1 cellular context compared by ENCODE assay signal in the genomic region with DNA sequence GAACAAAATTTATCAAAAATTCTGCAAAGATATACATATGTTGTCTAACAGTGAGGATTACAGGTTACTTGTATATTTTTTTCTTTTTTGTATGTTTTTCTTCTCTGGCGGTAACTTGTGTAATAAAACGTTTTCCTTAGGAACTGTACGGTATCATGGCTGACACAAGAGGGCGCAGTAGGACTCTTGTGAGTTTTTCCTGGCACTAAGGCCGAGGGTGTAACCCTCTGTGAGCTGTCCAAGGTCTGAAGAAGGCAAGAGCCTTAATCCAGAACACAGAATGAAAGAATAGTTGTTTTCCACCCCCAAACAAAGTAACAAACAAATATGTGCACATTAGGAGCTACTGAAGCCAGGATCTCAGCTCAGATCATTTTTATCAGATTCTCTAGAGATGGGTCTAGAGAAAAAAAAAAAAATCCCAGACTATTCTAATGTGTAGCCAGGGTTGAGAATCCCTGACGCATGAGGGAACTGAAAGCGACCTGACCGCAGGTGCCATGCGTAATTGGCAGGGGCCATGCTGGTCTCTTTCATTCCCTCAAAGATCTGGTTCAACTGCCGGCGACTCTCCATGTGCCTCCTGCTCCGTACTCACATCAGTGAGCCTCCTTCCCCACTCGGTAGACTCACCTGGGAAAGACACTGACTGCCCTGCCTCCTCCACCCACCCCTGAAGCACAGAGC.
TF ChIP-seq lines count a peak whose summit lies in the region.

No MANE protein-coding gene starts in this region.

TF ChIP-seq in HepG2, 621 proteins besides CTCF, POLR2A, EP300 and RAD21 (continued from another document and continues in another):
- TF ChIP-seq, protein P1, sequence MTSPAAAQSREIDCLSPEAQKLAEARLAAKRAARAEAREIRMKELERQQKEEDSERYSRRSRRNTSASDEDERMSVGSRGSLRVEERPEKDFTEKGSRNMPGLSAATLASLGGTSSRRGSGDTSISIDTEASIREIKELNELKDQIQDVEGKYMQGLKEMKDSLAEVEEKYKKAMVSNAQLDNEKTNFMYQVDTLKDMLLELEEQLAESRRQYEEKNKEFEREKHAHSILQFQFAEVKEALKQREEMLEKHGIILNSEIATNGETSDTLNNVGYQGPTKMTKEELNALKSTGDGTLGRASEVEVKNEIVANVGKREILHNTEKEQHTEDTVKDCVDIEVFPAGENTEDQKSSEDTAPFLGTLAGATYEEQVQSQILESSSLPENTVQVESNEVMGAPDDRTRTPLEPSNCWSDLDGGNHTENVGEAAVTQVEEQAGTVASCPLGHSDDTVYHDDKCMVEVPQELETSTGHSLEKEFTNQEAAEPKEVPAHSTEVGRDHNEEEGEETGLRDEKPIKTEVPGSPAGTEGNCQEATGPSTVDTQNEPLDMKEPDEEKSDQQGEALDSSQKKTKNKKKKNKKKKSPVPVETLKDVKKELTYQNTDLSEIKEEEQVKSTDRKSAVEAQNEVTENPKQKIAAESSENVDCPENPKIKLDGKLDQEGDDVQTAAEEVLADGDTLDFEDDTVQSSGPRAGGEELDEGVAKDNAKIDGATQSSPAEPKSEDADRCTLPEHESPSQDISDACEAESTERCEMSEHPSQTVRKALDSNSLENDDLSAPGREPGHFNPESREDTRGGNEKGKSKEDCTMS (CRISPR knock-in tag; conservative IDR thresholded peaks at IDR 0.05) = 0 out of 2 replicates have a peak, but pooled peaks have one; percentile 69
- peak; percentile 35; the same call in 1 of the 2 replicates for TF ChIP-seq RXRB (CRISPR knock-in tag; IDR thresholded peaks at IDR 0.05; ENCODE audit: borderline replicate concordance)
- TF ChIP-seq, protein P2, sequence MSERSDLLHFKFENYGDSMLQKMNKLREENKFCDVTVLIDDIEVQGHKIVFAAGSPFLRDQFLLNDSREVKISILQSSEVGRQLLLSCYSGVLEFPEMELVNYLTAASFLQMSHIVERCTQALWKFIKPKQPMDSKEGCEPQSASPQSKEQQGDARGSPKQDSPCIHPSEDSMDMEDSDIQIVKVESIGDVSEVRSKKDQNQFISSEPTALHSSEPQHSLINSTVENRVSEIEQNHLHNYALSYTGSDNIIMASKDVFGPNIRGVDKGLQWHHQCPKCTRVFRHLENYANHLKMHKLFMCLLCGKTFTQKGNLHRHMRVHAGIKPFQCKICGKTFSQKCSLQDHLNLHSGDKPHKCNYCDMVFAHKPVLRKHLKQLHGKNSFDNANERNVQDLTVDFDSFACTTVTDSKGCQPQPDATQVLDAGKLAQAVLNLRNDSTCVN (CRISPR knock-in tag; IDR thresholded peaks at IDR 0.05; ENCODE audit: borderline replicate concordance) = 0 out of 2 replicates have a peak, but pooled peaks have one; percentile 36
- peak; percentile 47; the same call in 1 of the 2 replicates for TF ChIP-seq MXD4 (CRISPR knock-in tag; IDR thresholded peaks at IDR 0.05)
- TF ChIP-seq, protein P3, sequence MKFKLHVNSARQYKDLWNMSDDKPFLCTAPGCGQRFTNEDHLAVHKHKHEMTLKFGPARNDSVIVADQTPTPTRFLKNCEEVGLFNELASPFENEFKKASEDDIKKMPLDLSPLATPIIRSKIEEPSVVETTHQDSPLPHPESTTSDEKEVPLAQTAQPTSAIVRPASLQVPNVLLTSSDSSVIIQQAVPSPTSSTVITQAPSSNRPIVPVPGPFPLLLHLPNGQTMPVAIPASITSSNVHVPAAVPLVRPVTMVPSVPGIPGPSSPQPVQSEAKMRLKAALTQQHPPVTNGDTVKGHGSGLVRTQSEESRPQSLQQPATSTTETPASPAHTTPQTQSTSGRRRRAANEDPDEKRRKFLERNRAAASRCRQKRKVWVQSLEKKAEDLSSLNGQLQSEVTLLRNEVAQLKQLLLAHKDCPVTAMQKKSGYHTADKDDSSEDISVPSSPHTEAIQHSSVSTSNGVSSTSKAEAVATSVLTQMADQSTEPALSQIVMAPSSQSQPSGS (CRISPR knock-in tag; IDR thresholded peaks at IDR 0.05) = peak; percentile 45; the same call in 1 of the 2 replicates
- TF ChIP-seq ZSCAN9 (CRISPR knock-in tag; IDR thresholded peaks at IDR 0.05; ENCODE audit: borderline replicate concordance) = 0 out of 2 replicates have a peak, but pooled peaks have one; percentile 67
- no peak for TF ChIP-seq KAT7 (CRISPR knock-in tag; IDR thresholded peaks at IDR 0.05; ENCODE audit: borderline replicate concordance)
- no peak for TF ChIP-seq NBN (conservative IDR thresholded peaks at IDR 0.05)
- peak; percentile 69; the same call in 1 of the 2 replicates for TF ChIP-seq WIZ (CRISPR knock-in tag; IDR thresholded peaks at IDR 0.05)
- 0 out of 2 replicates have a peak, but pooled peaks have one; percentile 37 for TF ChIP-seq ZFP37 (CRISPR knock-in tag; IDR thresholded peaks at IDR 0.05; ENCODE audit: borderline replicate concordance)
- no peak for TF ChIP-seq SMARCE1 (IDR thresholded peaks at IDR 0.05; ENCODE audit: borderline replicate concordance)
- TF ChIP-seq THAP11 (CRISPR knock-in tag; IDR thresholded peaks at IDR 0.05) = peak; percentile 43; the same call in 1 of the 2 replicates
- TF ChIP-seq NR2F2 (IDR thresholded peaks at IDR 0.05; ENCODE audit: borderline replicate concordance, low read depth) = no peak
- no peak for TF ChIP-seq ZNF552 (CRISPR knock-in tag; IDR thresholded peaks at IDR 0.05; ENCODE audit: borderline replicate concordance)
- TF ChIP-seq, protein P4, sequence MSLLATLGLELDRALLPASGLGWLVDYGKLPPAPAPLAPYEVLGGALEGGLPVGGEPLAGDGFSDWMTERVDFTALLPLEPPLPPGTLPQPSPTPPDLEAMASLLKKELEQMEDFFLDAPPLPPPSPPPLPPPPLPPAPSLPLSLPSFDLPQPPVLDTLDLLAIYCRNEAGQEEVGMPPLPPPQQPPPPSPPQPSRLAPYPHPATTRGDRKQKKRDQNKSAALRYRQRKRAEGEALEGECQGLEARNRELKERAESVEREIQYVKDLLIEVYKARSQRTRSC (CRISPR knock-in tag; IDR thresholded peaks at IDR 0.05; ENCODE audit: low read depth) = no peak
- TF ChIP-seq ZNF510 (CRISPR knock-in tag; IDR thresholded peaks at IDR 0.05; ENCODE audit: low read depth) = no peak
- TF ChIP-seq SCMH1 (CRISPR knock-in tag; IDR thresholded peaks at IDR 0.05; ENCODE audit: borderline replicate concordance) = no peak
- no peak for TF ChIP-seq ZNF296 (CRISPR knock-in tag; conservative IDR thresholded peaks at IDR 0.05)
- TF ChIP-seq CCDC6 (CRISPR knock-in tag; IDR thresholded peaks at IDR 0.05) = no peak
- TF ChIP-seq XBP1 (CRISPR knock-in tag; IDR thresholded peaks at IDR 0.05) = peak; percentile 74; the same call in 1 of the 2 replicates
- TF ChIP-seq TMF1 (CRISPR knock-in tag; IDR thresholded peaks at IDR 0.05; ENCODE audit: low read depth) = no peak
- TF ChIP-seq, protein P5, sequence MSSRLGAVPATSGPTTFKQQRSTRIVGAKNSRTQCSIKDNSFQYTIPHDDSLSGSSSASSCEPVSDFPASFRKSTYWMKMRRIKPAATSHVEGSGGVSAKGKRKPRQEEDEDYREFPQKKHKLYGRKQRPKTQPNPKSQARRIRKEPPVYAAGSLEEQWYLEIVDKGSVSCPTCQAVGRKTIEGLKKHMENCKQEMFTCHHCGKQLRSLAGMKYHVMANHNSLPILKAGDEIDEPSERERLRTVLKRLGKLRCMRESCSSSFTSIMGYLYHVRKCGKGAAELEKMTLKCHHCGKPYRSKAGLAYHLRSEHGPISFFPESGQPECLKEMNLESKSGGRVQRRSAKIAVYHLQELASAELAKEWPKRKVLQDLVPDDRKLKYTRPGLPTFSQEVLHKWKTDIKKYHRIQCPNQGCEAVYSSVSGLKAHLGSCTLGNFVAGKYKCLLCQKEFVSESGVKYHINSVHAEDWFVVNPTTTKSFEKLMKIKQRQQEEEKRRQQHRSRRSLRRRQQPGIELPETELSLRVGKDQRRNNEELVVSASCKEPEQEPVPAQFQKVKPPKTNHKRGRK (CRISPR knock-in tag; IDR thresholded peaks at IDR 0.05) = no peak
- no peak for TF ChIP-seq ZZZ3 (CRISPR knock-in tag; IDR thresholded peaks at IDR 0.05; ENCODE audit: borderline replicate concordance)
- TF ChIP-seq ZNF205 (CRISPR knock-in tag; IDR thresholded peaks at IDR 0.05) = 0 out of 2 replicates have a peak, but pooled peaks have one; percentile 36
- peak; percentile 75 for TF ChIP-seq TEAD3 (CRISPR knock-in tag; optimal IDR thresholded peaks at IDR 0.05; ENCODE audit: borderline replicate concordance)
- TF ChIP-seq, protein P6, sequence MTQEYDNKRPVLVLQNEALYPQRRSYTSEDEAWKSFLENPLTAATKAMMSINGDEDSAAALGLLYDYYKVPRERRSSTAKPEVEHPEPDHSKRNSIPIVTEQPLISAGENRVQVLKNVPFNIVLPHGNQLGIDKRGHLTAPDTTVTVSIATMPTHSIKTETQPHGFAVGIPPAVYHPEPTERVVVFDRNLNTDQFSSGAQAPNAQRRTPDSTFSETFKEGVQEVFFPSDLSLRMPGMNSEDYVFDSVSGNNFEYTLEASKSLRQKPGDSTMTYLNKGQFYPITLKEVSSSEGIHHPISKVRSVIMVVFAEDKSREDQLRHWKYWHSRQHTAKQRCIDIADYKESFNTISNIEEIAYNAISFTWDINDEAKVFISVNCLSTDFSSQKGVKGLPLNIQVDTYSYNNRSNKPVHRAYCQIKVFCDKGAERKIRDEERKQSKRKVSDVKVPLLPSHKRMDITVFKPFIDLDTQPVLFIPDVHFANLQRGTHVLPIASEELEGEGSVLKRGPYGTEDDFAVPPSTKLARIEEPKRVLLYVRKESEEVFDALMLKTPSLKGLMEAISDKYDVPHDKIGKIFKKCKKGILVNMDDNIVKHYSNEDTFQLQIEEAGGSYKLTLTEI (CRISPR knock-in tag; conservative IDR thresholded peaks at IDR 0.05) = no peak
- TF ChIP-seq ZNF652 (CRISPR knock-in tag; IDR thresholded peaks at IDR 0.05; ENCODE audit: borderline replicate concordance, low read depth) = 0 out of 2 replicates have a peak, but pooled peaks have one; percentile 32
- TF ChIP-seq, protein P7, sequence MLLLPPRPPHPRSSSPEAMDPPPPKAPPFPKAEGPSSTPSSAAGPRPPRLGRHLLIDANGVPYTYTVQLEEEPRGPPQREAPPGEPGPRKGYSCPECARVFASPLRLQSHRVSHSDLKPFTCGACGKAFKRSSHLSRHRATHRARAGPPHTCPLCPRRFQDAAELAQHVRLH (CRISPR knock-in tag; IDR thresholded peaks at IDR 0.05; ENCODE audit: borderline replicate concordance, low read depth) = 0 out of 2 replicates have a peak, but pooled peaks have one; percentile 53
- peak; percentile 46; the same call in 1 of the 2 replicates for TF ChIP-seq RFXANK (CRISPR knock-in tag; IDR thresholded peaks at IDR 0.05)
- TF ChIP-seq, protein P8, sequence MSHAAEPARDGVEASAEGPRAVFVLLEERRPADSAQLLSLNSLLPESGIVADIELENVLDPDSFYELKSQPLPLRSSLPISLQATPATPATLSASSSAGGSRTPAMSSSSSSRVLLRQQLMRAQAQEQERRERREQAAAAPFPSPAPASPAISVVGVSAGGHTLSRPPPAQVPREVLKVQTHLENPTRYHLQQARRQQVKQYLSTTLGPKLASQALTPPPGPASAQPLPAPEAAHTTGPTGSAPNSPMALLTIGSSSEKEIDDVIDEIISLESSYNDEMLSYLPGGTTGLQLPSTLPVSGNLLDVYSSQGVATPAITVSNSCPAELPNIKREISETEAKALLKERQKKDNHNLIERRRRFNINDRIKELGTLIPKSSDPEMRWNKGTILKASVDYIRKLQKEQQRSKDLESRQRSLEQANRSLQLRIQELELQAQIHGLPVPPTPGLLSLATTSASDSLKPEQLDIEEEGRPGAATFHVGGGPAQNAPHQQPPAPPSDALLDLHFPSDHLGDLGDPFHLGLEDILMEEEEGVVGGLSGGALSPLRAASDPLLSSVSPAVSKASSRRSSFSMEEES (CRISPR knock-in tag; IDR thresholded peaks at IDR 0.05) = 0 out of 2 replicates have a peak, but pooled peaks have one; percentile 33
- 0 out of 2 replicates have a peak, but pooled peaks have one; percentile 36 for TF ChIP-seq ZNF7 (CRISPR knock-in tag; IDR thresholded peaks at IDR 0.05)
- TF ChIP-seq TARDBP (CRISPR knock-in tag; IDR thresholded peaks at IDR 0.05) = 0 out of 2 replicates have a peak, but pooled peaks have one; percentile 22
- TF ChIP-seq SMAD3 (CRISPR knock-in tag; IDR thresholded peaks at IDR 0.05) = peak; percentile 61; the same call in 1 of the 2 replicates
- TF ChIP-seq PITX1 (CRISPR knock-in tag; IDR thresholded peaks at IDR 0.05) = 0 out of 2 replicates have a peak, but pooled peaks have one; percentile 25
- peak; percentile 72; the same call in 1 of the 2 replicates for TF ChIP-seq NKX3-1 (CRISPR knock-in tag; IDR thresholded peaks at IDR 0.05)
- peak; percentile 99 for TF ChIP-seq MIER2 (CRISPR knock-in tag; IDR thresholded peaks at IDR 0.05)
- TF ChIP-seq, protein P9, sequence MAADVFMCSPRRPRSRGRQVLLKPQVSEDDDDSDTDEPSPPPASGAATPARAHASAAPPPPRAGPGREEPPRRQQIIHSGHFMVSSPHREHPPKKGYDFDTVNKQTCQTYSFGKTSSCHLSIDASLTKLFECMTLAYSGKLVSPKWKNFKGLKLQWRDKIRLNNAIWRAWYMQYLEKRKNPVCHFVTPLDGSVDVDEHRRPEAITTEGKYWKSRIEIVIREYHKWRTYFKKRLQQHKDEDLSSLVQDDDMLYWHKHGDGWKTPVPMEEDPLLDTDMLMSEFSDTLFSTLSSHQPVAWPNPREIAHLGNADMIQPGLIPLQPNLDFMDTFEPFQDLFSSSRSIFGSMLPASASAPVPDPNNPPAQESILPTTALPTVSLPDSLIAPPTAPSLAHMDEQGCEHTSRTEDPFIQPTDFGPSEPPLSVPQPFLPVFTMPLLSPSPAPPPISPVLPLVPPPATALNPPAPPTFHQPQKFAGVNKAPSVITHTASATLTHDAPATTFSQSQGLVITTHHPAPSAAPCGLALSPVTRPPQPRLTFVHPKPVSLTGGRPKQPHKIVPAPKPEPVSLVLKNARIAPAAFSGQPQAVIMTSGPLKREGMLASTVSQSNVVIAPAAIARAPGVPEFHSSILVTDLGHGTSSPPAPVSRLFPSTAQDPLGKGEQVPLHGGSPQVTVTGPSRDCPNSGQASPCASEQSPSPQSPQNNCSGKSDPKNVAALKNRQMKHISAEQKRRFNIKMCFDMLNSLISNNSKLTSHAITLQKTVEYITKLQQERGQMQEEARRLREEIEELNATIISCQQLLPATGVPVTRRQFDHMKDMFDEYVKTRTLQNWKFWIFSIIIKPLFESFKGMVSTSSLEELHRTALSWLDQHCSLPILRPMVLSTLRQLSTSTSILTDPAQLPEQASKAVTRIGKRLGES (CRISPR knock-in tag; IDR thresholded peaks at IDR 0.05; ENCODE audit: borderline replicate concordance) = peak; percentile 61; the same call in 1 of the 2 replicates
- TF ChIP-seq HDAC2 (CRISPR knock-in tag; IDR thresholded peaks at IDR 0.05) = peak; percentile 67; the same call in 1 of the 2 replicates
- TF ChIP-seq, protein P10, sequence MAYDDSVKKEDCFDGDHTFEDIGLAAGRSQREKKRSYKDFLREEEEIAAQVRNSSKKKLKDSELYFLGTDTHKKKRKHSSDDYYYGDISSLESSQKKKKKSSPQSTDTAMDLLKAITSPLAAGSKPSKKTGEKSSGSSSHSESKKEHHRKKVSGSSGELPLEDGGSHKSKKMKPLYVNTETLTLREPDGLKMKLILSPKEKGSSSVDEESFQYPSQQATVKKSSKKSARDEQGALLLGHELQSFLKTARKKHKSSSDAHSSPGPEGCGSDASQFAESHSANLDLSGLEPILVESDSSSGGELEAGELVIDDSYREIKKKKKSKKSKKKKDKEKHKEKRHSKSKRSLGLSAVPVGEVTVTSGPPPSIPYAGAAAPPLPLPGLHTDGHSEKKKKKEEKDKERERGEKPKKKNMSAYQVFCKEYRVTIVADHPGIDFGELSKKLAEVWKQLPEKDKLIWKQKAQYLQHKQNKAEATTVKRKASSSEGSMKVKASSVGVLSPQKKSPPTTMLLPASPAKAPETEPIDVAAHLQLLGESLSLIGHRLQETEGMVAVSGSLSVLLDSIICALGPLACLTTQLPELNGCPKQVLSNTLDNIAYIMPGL (CRISPR knock-in tag; IDR thresholded peaks at IDR 0.05; ENCODE audit: borderline replicate concordance in 1 of 2, low read depth in 1 of 2) = peak in 1 of 2 experiments; percentile 55; a peak in 1 of 4 replicates
